In the genomic region with DNA sequence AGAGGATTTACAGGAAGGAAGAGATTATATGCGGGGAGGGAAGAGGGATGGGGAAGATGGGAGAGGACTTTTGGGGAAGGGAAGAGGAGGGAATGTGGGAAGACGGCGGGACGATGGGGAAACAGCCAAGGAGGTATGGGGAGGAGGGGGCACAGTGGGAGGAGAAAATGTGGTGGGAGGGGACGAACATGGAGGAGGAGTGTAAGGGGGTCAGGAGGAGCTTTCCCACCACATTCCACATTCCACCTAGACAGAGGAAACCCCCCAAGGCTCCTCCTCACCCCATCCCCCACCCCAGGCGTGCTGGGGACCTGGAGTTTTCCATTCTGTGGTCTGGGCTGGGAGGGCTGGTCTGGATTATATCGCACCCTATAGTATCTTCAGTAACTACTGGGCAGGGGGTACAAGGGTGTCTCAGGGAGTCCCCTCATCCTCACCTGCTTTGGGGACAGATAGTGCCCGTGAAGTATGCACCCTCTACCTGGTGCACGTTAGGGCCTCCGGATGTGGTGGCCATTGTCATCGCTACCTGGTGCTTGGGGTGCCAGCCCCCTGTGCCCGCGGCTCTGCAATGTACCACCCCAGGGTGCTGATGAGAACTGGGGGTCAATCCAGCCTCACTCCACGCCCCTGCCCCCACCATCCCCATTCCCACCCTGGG, we compare ENCODE assay signal across 10 cellular contexts. TPM values are rescaled to one million over a fixed set of nuclear protein-coding genes. Genes with fewer than 3 reads are reported as not detected.
DNase-seq lines count a peak whose midpoint lies in the region; ATAC-seq and TF ChIP-seq lines count a peak whose summit lies in the region.
"Had no signal": no experiment of that assay in that cellular context is flagged by ENCODE, and none has a peak within 500 bp of the region (broad histone marks: within the 10 kb centered on the region; RNA-seq: fewer than 3 reads in every experiment).

No MANE protein-coding gene starts in this region.

- peaks cover 40% of the 10 kb centered on the region for H3K27me3 ChIP-seq in RWPE2 (ENCODE audit: insufficient read depth, poor library complexity, severe bottlenecking)

- H3K27me3 Mint-ChIP-seq in natural killer cell treated with Interleukin-12 subunit alpha and Interleukin-12 subunit beta and Interleukin-15 and Interleukin-18, amount 100 ng/mL, for 72 hours, result peaks cover 30 to 35% of the 10 kb centered on the region in 2 donors

- H3K4me1 ChIP-seq in RWPE2 (ENCODE audit: insufficient read depth, poor library complexity, severe bottlenecking), result no peaks in the 10 kb centered on the region

- CTCF ChIA-PET in AG04449 (lab: Yijun Ruan, JAX), result interaction anchor here (1.3 to 3.4 kb wide), 2 partner anchors 26 to 34 kb away, joined by 5 to 14 read pairs; no protein-coding TSS in a partner anchor

- peak overlapping the region; percentile 27 for H3K4me3 Mint-ChIP-seq in natural killer cell treated with Interleukin-12 subunit alpha and Interleukin-12 subunit beta and Interleukin-15 and Interleukin-18, amount 100 ng/mL, for 72 hours

- no peak overlapping the region for H3K27ac ChIP-seq in RWPE2 (ENCODE audit: poor library complexity, severe bottlenecking)

- POLR2A ChIA-PET in AG04449 (lab: Yijun Ruan, JAX), result no interaction called here

- no peak for ATAC-seq in RWPE2 (ENCODE audit: low read depth)
- peak; percentile 27 for ATAC-seq in Right ventricle myocardium superior (ENCODE audit: poor library complexity)
- peak in 1 of 2 donors; percentile 34 for ATAC-seq in natural killer cell treated with Interleukin-12 subunit alpha and Interleukin-12 subunit beta and Interleukin-15 and Interleukin-18, amount 100 ng/mL, for 72 hours
- ATAC-seq in HG03469 (IDR thresholded peaks at IDR 0.05; ENCODE audit: unreplicated experiment), result no peak
- ATAC-seq in GM21447 (IDR thresholded peaks at IDR 0.05; ENCODE audit: unreplicated experiment), result no peak
- ATAC-seq in HG03159 (IDR thresholded peaks at IDR 0.05; ENCODE audit: unreplicated experiment), result no peak

- no peaks in the 10 kb centered on the region for H3K9me3 Mint-ChIP-seq in natural killer cell treated with Interleukin-12 subunit alpha and Interleukin-12 subunit beta and Interleukin-15 and Interleukin-18, amount 100 ng/mL, for 72 hours

- peak overlapping the region; percentile 20; the same call in 1 of the 2 replicates for H3K4me3 ChIP-seq in AG04449 (ENCODE audit: low read depth, low read length)
- no peak overlapping the region for H3K4me3 ChIP-seq in RWPE2 (ENCODE audit: severe bottlenecking)

- no peaks in the 10 kb centered on the region for H3K36me3 ChIP-seq in RWPE2 (ENCODE audit: low read depth)

- TF ChIP-seq CTCF in AG04449 (IDR thresholded peaks at IDR 0.05; ENCODE audit: insufficient read depth, low read length, missing control alignments), result no peak
- no peak for TF ChIP-seq CTCF in RWPE2 (IDR thresholded peaks at IDR 0.05; ENCODE audit: poor library complexity, severe bottlenecking)

- H3K9me3 ChIP-seq in RWPE2 (ENCODE audit: severe bottlenecking), result no peaks in the 10 kb centered on the region

- DNase-seq in AG04449 (ENCODE audit: low read depth, low spot score) (no peak), RWPE2 (ENCODE audit: low spot score) (peak; percentile 72), Right ventricle myocardium superior (no peak), NCI-H69 (lab: John Stamatoyannopoulos, UW) (no peak)
- no peak for DNase-seq in natural killer cell treated with Interleukin-12 subunit alpha and Interleukin-12 subunit beta and Interleukin-15 and Interleukin-18, amount 100 ng/mL, for 72 hours (ENCODE audit: low spot score)
- DNase-seq: CD4-positive, CD25-positive, alpha-beta regulatory T cell; HCEC 1CT had no signal

- H3K36me3 Mint-ChIP-seq in natural killer cell treated with Interleukin-12 subunit alpha and Interleukin-12 subunit beta and Interleukin-15 and Interleukin-18, amount 100 ng/mL, for 72 hours, result no peaks in the 10 kb centered on the region
- H3K36me3 Mint-ChIP-seq: CD4-positive, CD25-positive, alpha-beta regulatory T cell had no signal

- intact Hi-C loops in Right ventricle myocardium superior (cut with DNase I), result no loop called here

- no peak overlapping the region for H3K27ac Mint-ChIP-seq in natural killer cell treated with Interleukin-12 subunit alpha and Interleukin-12 subunit beta and Interleukin-15 and Interleukin-18, amount 100 ng/mL, for 72 hours
- H3K27ac Mint-ChIP-seq: CD4-positive, CD25-positive, alpha-beta regulatory T cell had no signal

- H3K4me1 Mint-ChIP-seq in natural killer cell treated with Interleukin-12 subunit alpha and Interleukin-12 subunit beta and Interleukin-15 and Interleukin-18, amount 100 ng/mL, for 72 hours (ENCODE audit: low read depth in 2 of 2), result peaks cover 20 to 22% of the 10 kb centered on the region in 2 donors

RNA-seq across cellular contexts. Expression of a gene that starts 0.7 kb away (rescaled TPM):
- 26.9 TPM for total RNA-seq in Right ventricle myocardium superior
- under 1 TPM in 1 of 2 donors, not detected in 1; 0.08 TPM for total RNA-seq in natural killer cell treated with Interleukin-12 subunit alpha and Interleukin-12 subunit beta and Interleukin-15 and Interleukin-18, amount 100 ng/mL, for 72 hours
- total RNA-seq: CD4-positive, CD25-positive, alpha-beta regulatory T cell had no signal

Comparison
In these comparisons a context has a peak if more than half of its experiments do, and no peak if none do; other contexts are left out.
1. RNA of a gene that starts 0.7 kb away (total RNA-seq): 26.9 TPM in Right ventricle myocardium superior (single experiment); 0.08 TPM in natural killer cell treated with Interleukin-12 subunit alpha and Interleukin-12 subunit beta and Interleukin-15 and Interleukin-18, amount 100 ng/mL, for 72 hours; every median in the first group is over 10 times any median in the second.